In the genomic region with DNA sequence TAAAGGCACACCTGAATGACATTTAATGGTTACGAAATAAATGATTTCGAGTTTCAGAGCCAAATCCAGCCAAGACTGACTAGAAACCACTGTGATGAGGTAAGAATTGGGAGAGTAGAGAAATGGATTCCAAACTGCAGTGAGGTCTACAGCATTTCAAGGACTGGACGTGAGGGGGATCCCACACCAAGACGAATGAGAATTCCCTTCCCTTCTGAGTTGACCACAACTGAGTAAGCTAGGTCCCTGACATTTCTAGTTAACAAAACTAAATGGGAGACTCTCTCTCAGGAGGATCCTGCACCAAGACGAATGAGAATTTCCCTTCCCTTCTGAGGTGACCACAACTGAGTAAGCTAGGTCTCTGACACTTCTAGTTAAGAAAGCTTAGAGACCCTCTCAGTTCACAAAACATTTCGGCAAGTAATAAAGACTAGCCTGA, we compare ENCODE assay signal across 8 cellular contexts. TPM values are rescaled to one million over a fixed set of nuclear protein-coding genes. Genes with fewer than 3 reads are reported as not detected.
DNase-seq lines count a peak whose midpoint lies in the region; ATAC-seq, FAIRE-seq and TF ChIP-seq lines count a peak whose summit lies in the region.

No MANE protein-coding gene starts in this region.

- H3K4me1 ChIP-seq in kidney (ENCODE audit: control insufficient read depth in 1 of 2, insufficient read depth in 1 of 2, low read depth in 1 of 2, low read length in 2 of 2) (peaks cover 14 to 16% of the 10 kb centered on the region in 2 donors), stomach smooth muscle (ENCODE audit: control insufficient read depth, insufficient read depth, low read length) (peaks cover 12% of the 10 kb centered on the region)

- FAIRE-seq in kidney (lab: Jason Lieb, UNC) = no peak

- H3K27me3 ChIP-seq in HL-60 (ENCODE audit: insufficient read depth, poor library complexity, severe bottlenecking) (no peaks in the 10 kb centered on the region), stomach smooth muscle (ENCODE audit: control insufficient read depth in 1 of 2, insufficient read depth in 2 of 2, low read length in 2 of 2) (no peaks in the 10 kb centered on the region)

- intact Hi-C loops in kidney (cut with DNase I) = no loop called here
- intact Hi-C loops in left colon (cut with DNase I, micrococcal nuclease) = loop anchor here in 1 of 2 donors (10.0 kb wide), 1 partner anchor 70 kb away; a partner anchor contains a TSS

- H3K36me3 ChIP-seq in kidney (ENCODE audit: control insufficient read depth in 1 of 2, insufficient read depth in 2 of 2, low read length in 2 of 2) = peaks cover 0 to 5% of the 10 kb centered on the region in 2 donors
- peaks cover 2 to 11% of the 10 kb centered on the region in 2 donors for H3K36me3 ChIP-seq in stomach smooth muscle (ENCODE audit: control insufficient read depth in 2 of 2, insufficient read depth in 2 of 2, low read length in 2 of 2)

- H3K9ac ChIP-seq in kidney (ENCODE audit: low read length in 2 of 2) = peak overlapping the region; percentile 92 to 99
- peak overlapping the region; percentile 86 to 90 for H3K9ac ChIP-seq in stomach smooth muscle (ENCODE audit: low read length in 2 of 2)

- H3K9me3 ChIP-seq in kidney (ENCODE audit: control insufficient read depth in 1 of 2, low read length in 2 of 2) = peaks cover 0 to 5% of the 10 kb centered on the region in 2 donors
- H3K9me3 ChIP-seq in stomach smooth muscle (ENCODE audit: control insufficient read depth in 2 of 2, low read length in 2 of 2) = no peaks in the 10 kb centered on the region

- DNase-seq in HL-60 (ENCODE audit: low read depth in 1 of 2, low spot score in 1 of 2) (no peak), kidney (no peak), NCI-H2029 (lab: John Stamatoyannopoulos, UW) (no peak), NCI-H2171 (lab: John Stamatoyannopoulos, UW) (no peak), left colon (no peak)
- DNase-seq in activated naive CD8-positive, alpha-beta T cell treated with anti-CD3 and anti-CD28 coated beads, Interleukin-2, amount 50 U/mL, for 24 hours = no peak

- TF ChIP-seq CTCF in C4-2B (conservative IDR thresholded peaks at IDR 0.05) (no peak), HL-60 (IDR thresholded peaks at IDR 0.05; ENCODE audit: insufficient read depth, low read length) (no peak), kidney (IDR thresholded peaks at IDR 0.05; ENCODE audit: borderline replicate concordance, extremely low read depth, insufficient read depth) (no peak)

- no peaks in the 10 kb centered on the region for H3K27me3 Mint-ChIP-seq in activated naive CD8-positive, alpha-beta T cell treated with anti-CD3 and anti-CD28 coated beads, Interleukin-2, amount 50 U/mL, for 24 hours

- peaks cover 50% of the 10 kb centered on the region for H3K4me1 Mint-ChIP-seq in activated naive CD8-positive, alpha-beta T cell treated with anti-CD3 and anti-CD28 coated beads, Interleukin-2, amount 50 U/mL, for 24 hours

- peak overlapping the region; percentile 96 for H3K27ac Mint-ChIP-seq in activated naive CD8-positive, alpha-beta T cell treated with anti-CD3 and anti-CD28 coated beads, Interleukin-2, amount 50 U/mL, for 24 hours

- H3K4me3 ChIP-seq in HL-60 (replicated peaks; ENCODE audit: insufficient read depth, low read length) (peak overlapping the region; percentile 83), kidney (ENCODE audit: low read length in 2 of 2) (peak overlapping the region; percentile 84 to 98), stomach smooth muscle (ENCODE audit: low read length in 2 of 2) (peak overlapping the region; percentile 89 to 93)

- peak overlapping the region; percentile 97 for H3K4me3 Mint-ChIP-seq in activated naive CD8-positive, alpha-beta T cell treated with anti-CD3 and anti-CD28 coated beads, Interleukin-2, amount 50 U/mL, for 24 hours

- H3K27ac ChIP-seq in C4-2B = peak overlapping the region; percentile 96; the same call in 1 of the 2 replicates
- H3K27ac ChIP-seq in HL-60 (replicated peaks) = peak overlapping the region; percentile 88
- peak overlapping the region; percentile 94 to 99 for H3K27ac ChIP-seq in kidney (ENCODE audit: low read depth in 2 of 2, low read length in 2 of 2)
- H3K27ac ChIP-seq in stomach smooth muscle (ENCODE audit: low read length) = peak overlapping the region; percentile 84

- ATAC-seq in activated naive CD8-positive, alpha-beta T cell treated with anti-CD3 and anti-CD28 coated beads, Interleukin-2, amount 50 U/mL, for 24 hours = peak; percentile 51
- no peak for ATAC-seq in left colon

- H3K36me3 Mint-ChIP-seq in activated naive CD8-positive, alpha-beta T cell treated with anti-CD3 and anti-CD28 coated beads, Interleukin-2, amount 50 U/mL, for 24 hours (ENCODE audit: low read depth) = peaks cover 23% of the 10 kb centered on the region

- no peaks in the 10 kb centered on the region for H3K9me3 Mint-ChIP-seq in activated naive CD8-positive, alpha-beta T cell treated with anti-CD3 and anti-CD28 coated beads, Interleukin-2, amount 50 U/mL, for 24 hours

RNA-seq across cellular contexts. Expression of a gene that starts 1.6 kb away (rescaled TPM):
- total RNA-seq in kidney (2.5 TPM), left colon (1 to 10 TPM in 1 of 2 donors, under 1 TPM in 1; 0.61 to 1.1 TPM)
- 0.62 TPM for polyA plus RNA-seq in kidney (ENCODE audit: insufficient read depth, low read depth, low replicate concordance)

RNA-seq across cellular contexts. Expression of a gene that starts 1.8 kb away (rescaled TPM):
- total RNA-seq in kidney = 87.9 TPM
- polyA plus RNA-seq in kidney (ENCODE audit: insufficient read depth, low read depth, low replicate concordance) = 304 TPM
- 100 to 1,000 TPM; 126 to 148 TPM for total RNA-seq in left colon

RNA-seq across cellular contexts. Expression of a gene that starts 25.5 kb away (rescaled TPM):
- 29.6 TPM for total RNA-seq in kidney
- 44.1 TPM for polyA plus RNA-seq in kidney (ENCODE audit: insufficient read depth, low read depth, low replicate concordance)
- total RNA-seq in left colon = 10 to 100 TPM; 23.5 to 25.2 TPM
